ENCODE assay signal across 9 cellular contexts in the genomic region with DNA sequence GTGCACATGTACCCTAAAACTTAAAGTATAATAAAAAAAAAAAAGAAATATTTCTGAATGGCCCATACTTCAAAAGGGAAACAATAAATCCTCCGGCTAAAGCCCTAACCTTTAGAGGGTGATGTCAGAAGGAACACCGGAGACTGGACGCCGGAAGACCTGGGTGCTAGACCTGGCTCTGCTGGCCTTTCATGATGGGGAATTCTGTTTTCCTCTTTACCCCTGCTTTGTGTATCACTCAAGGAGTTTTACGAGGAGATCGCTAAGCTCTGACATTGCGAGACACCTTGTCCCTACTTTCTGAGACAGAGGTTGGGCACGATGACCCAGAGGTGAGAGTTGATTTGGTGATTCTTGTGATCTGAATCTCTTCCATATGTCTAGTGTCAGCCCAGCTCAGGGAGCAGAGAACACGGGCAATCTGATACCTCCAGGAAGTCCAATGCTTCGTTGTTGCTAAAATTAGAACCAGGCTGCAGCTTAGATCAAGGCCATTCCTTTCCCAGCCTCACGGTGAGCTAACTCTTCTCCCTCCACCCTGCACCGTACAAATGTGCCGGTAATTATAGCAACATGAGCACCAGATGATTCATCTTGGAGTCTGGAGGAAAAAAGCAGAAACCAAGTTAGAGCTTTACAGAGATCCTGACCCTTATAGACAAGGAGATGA. TPM values are rescaled to one million over a fixed set of nuclear protein-coding genes. Genes with fewer than 3 reads are reported as not detected.
DNase-seq lines count a peak whose midpoint lies in the region; ATAC-seq, FAIRE-seq and TF ChIP-seq lines count a peak whose summit lies in the region.
"Had no signal": no experiment of that assay in that cellular context is flagged by ENCODE, and none has a peak within 500 bp of the region (broad histone marks: within the 10 kb centered on the region; RNA-seq: fewer than 3 reads in every experiment).

No MANE protein-coding gene starts in this region.

- H3K27ac Mint-ChIP-seq in brain = peak overlapping the region in 3 of 5 experiments; percentile 66 to 91 (median 84)

- no peak for TF ChIP-seq RAD21 in HepG2 (CRISPR knock-in tag; IDR thresholded peaks at IDR 0.05)

- peak overlapping the region in 3 of 5 experiments; percentile 13 to 43 (median 19) for H3K4me3 Mint-ChIP-seq in brain

- peaks cover 2 to 7% of the 10 kb centered on the region in 2 experiments; a peak in 3 of 5 replicates for H3K27me3 ChIP-seq in HepG2 (ENCODE audit: control insufficient read depth in 1 of 2, insufficient read depth in 2 of 2, low read length in 2 of 2)

- H2AFZ ChIP-seq in HepG2 (ENCODE audit: low read length) = no peak overlapping the region

- peaks cover 18% of the 10 kb centered on the region for H3K4me1 Mint-ChIP-seq in brain

- TF ChIP-seq EP300 in HepG2 (IDR thresholded peaks at IDR 0.05; ENCODE audit: low read depth in 2 of 2, low read length in 2 of 2) (no peak), HepG2 (CRISPR knock-in tag; IDR thresholded peaks at IDR 0.05; ENCODE audit: borderline replicate concordance) (no peak)

- peaks cover 7% of the 10 kb centered on the region; the same call in 1 of the 2 replicates for H3K4me1 ChIP-seq in HepG2 (ENCODE audit: insufficient read depth, low read length)

- peak; percentile 86 for DNase-seq in AG04449 (ENCODE audit: low read depth, low spot score)
- peak; percentile 94 for DNase-seq in LHCN-M2 (ENCODE audit: low read depth)
- peak; percentile 13 for DNase-seq in HepG2 (ENCODE audit: low spot score)
- DNase-seq in cerebellar nuclear complex (lab: John Stamatoyannopoulos, UW) = no peak
- no peak for DNase-seq in NCI-H2081 (lab: John Stamatoyannopoulos, UW)
- no peak for DNase-seq in ACHN

- no peak for FAIRE-seq in HepG2 (lab: Jason Lieb, UNC)

- H3K9ac ChIP-seq in HepG2 (ENCODE audit: insufficient read depth, low read depth, low read length) = no peak overlapping the region

- BruUV-seq in HepG2 (replicated peaks; lab: Mats Ljungman, UMichigan) = no TSS peak

- H3K9me3 ChIP-seq in HepG2 (ENCODE audit: low read length) = no peaks in the 10 kb centered on the region
- H3K9me3 ChIP-seq: neutrophil had no signal

- intact Hi-C loops in HepG2 (cut with micrococcal nuclease; ENCODE audit: unreplicated experiment) = no loop called here

- no peaks in the 10 kb centered on the region for H3K79me2 ChIP-seq in HepG2 (ENCODE audit: insufficient read depth, low read length)

- no peak overlapping the region for H3K27ac ChIP-seq in HepG2 (ENCODE audit: extremely low read length, insufficient read depth, low read length)
- H3K27ac ChIP-seq: neutrophil had no signal

- POLR2A ChIA-PET in AG04449 (lab: Yijun Ruan, JAX) = interaction anchor here (1.4 kb wide), 1 partner anchor 91 kb away, joined by 3 read pairs; a partner anchor contains a TSS
- POLR2A ChIA-PET in HepG2 (lab: Yijun Ruan, JAX) = no interaction called here

- H3K36me3 Mint-ChIP-seq in brain = no peaks in the 10 kb centered on the region

- peak; percentile 58 for ATAC-seq in HepG2
- no peak for ATAC-seq in GM21447 (IDR thresholded peaks at IDR 0.05; ENCODE audit: unreplicated experiment)

- no peaks in the 10 kb centered on the region for H4K20me1 ChIP-seq in HepG2 (ENCODE audit: insufficient read depth, low read length)

- TF ChIP-seq POLR2A in HepG2 (IDR thresholded peaks at IDR 0.05; ENCODE audit: insufficient read depth in 1 of 2, low read depth in 2 of 2, low read length in 2 of 2) = no peak

- H3K4me3 ChIP-seq in AG04449 (ENCODE audit: low read depth, low read length) = peak overlapping the region; percentile 9
- no peak overlapping the region for H3K4me3 ChIP-seq in HepG2 (replicated peaks in 1 of 3; ENCODE audit: insufficient read depth in 1 of 3, low read depth in 2 of 3, low read length in 3 of 3)

- no peak for TF ChIP-seq CTCF in AG04449 (IDR thresholded peaks at IDR 0.05; ENCODE audit: insufficient read depth, low read length, missing control alignments)
- TF ChIP-seq CTCF in brain (conservative IDR thresholded peaks at IDR 0.05) = no peak
- TF ChIP-seq CTCF in HepG2 (CRISPR knock-in tag; IDR thresholded peaks at IDR 0.05) = no peak

- CTCF ChIA-PET in AG04449 (lab: Yijun Ruan, JAX) = interaction anchor here (1.0 to 29.4 kb wide), 5 partner anchors 10 to 319 kb away, joined by 3 to 1118 read pairs (median 9); no protein-coding TSS in a partner anchor
- CTCF ChIA-PET in HepG2 (lab: Yijun Ruan, JAX; ENCODE audit: low intra/inter-chr PET ratio, low total read pairs) = no interaction called here

- no peak overlapping the region for H3K4me2 ChIP-seq in HepG2 (ENCODE audit: low read depth, low read length)

- peaks cover 0 to 8% (median 3%) of the 10 kb centered on the region in 5 experiments for H3K9me3 Mint-ChIP-seq in brain

- peaks cover 11% of the 10 kb centered on the region for H3K27me3 Mint-ChIP-seq in brain

- in situ Hi-C loops in HepG2 (cut with HindIII; ENCODE audit: extremely low pct_ligation_motif_present, low pct_unique_long_range_greater_than_20kb) (no loop called here), ACHN (cut with HindIII; ENCODE audit: low pct_ligation_motif_present, low pct_unique_long_range_greater_than_20kb, low sequenced_read_pairs) (no loop called here)

- WGBS in HepG2 (ENCODE audit: low lambda C conversion rate) = 35% methylated on average over 13 of the region's 13 CpGs

- no peaks in the 10 kb centered on the region for H3K36me3 ChIP-seq in HepG2 (replicated peaks in 1 of 2; ENCODE audit: control insufficient read depth in 1 of 2, insufficient read depth in 2 of 2, low read length in 2 of 2)
- H3K36me3 ChIP-seq: neutrophil had no signal

TF ChIP-seq in HepG2, 621 proteins besides CTCF, POLR2A, EP300 and RAD21:
- TF ChIP-seq ZSCAN25 (CRISPR knock-in tag; IDR thresholded peaks at IDR 0.05) = 0 out of 2 replicates have a peak, but pooled peaks have one; percentile 23
- TF ChIP-seq ZNF567 (CRISPR knock-in tag; IDR thresholded peaks at IDR 0.05; ENCODE audit: borderline replicate concordance) = no peak
- TF ChIP-seq SIX4 (CRISPR knock-in tag; IDR thresholded peaks at IDR 0.05) = 0 out of 2 replicates have a peak, but pooled peaks have one; percentile 20
- TF ChIP-seq MEF2D (CRISPR knock-in tag; IDR thresholded peaks at IDR 0.05) = peak; percentile 99
- TF ChIP-seq ARNT (IDR thresholded peaks at IDR 0.05) = no peak
TF ChIP-seq in HepG2: peak in this region for 3.

RNA-seq across cellular contexts. Expression of a gene that starts 42.0 kb away (rescaled TPM):
- total RNA-seq in LHCN-M2 (2014; rRNA removed) (1.2 TPM in 1 of 2 replicates, not detected in the other), HepG2 (2016; rRNA removed; fragmentation: Illumina TruSeq; extraction: Trizol) (not detected in 2 replicates)
- 0.18 TPM for polyA plus RNA-seq in LHCN-M2 (2012)
- polyA plus RNA-seq in brain (ENCODE audit: insufficient read depth, low read depth, low replicate concordance) (0.20 TPM), HepG2 (2011; rRNA removed) (not detected in 2 replicates)
- 0.18 and 0.71 TPM in 2 replicates for total RNA-seq in HepG2 (2016; cell fraction: cytosol; rRNA removed; fragmentation: Illumina TruSeq; extraction: Trizol; ENCODE audit: low read depth)
- total RNA-seq in HepG2 (2016; cell fraction: insoluble cytoplasmic fraction; rRNA removed; fragmentation: Illumina TruSeq; extraction: Trizol) = not detected in 2 replicates
- not detected in 2 replicates for total RNA-seq in HepG2 (2016; cell fraction: membrane; rRNA removed; fragmentation: Illumina TruSeq; extraction: Trizol)
- not detected in 2 replicates for total RNA-seq in HepG2 (2016; cell fraction: nucleus; rRNA removed; fragmentation: Illumina TruSeq; extraction: Trizol)
- 0.04 TPM in 1 of 2 replicates, not detected in the other for polyA plus RNA-seq in HepG2 (2011; cell fraction: cytosol; rRNA removed)
- polyA plus RNA-seq in HepG2 (2011; cell fraction: nucleus; rRNA removed) = not detected in 2 replicates
- polyA plus RNA-seq in HepG2 (2012) = not detected in 2 replicates
- not detected in 2 replicates for polyA plus RNA-seq in HepG2 (2016; cell fraction: cytosol; fragmentation: Illumina TruSeq; extraction: Trizol; ENCODE audit: low read depth)
- not detected in 2 replicates for polyA plus RNA-seq in HepG2 (2016; cell fraction: insoluble cytoplasmic fraction; fragmentation: Illumina TruSeq; extraction: Trizol; ENCODE audit: low read depth)
- not detected in 2 replicates for polyA plus RNA-seq in HepG2 (2016; cell fraction: membrane; fragmentation: Illumina TruSeq; extraction: Trizol; ENCODE audit: low read depth)
- polyA plus RNA-seq in HepG2 (2016; cell fraction: nucleus; fragmentation: Illumina TruSeq; extraction: Trizol; ENCODE audit: insufficient read depth, low read depth) = not detected in 2 replicates
- 0.65 TPM in 1 of 2 replicates, not detected in the other for polyA minus RNA-seq in HepG2 (2011; rRNA and poly(A)+ RNA removed; ENCODE audit: low replicate concordance)
- not detected in 2 replicates for polyA minus RNA-seq in HepG2 (2011; cell fraction: cytosol; rRNA and poly(A)+ RNA removed)
- not detected in 2 replicates for polyA minus RNA-seq in HepG2 (2011; cell fraction: nucleus; rRNA and poly(A)+ RNA removed)

Comparison
In these comparisons a context has a peak if more than half of its experiments do, and no peak if none do; other contexts are left out.
1. DNase-seq: peak in AG04449 (single experiment), LHCN-M2 (single experiment) and HepG2 (single experiment); none in cerebellar nuclear complex (0 of 2), NCI-H2081 (0 of 2) and ACHN (single experiment).